1 cellular context compared by ENCODE assay signal in genomic region chr4:184444215-184444952, GRCh38.
A peak's percentile ranks its signal among the peaks of the same experiment; 100 is the strongest.
TF ChIP-seq lines count a peak whose summit lies in the region.

No MANE protein-coding gene starts in this region.

TF ChIP-seq in H1, 55 proteins besides CTCF, POLR2A, EP300 and RAD21:
- TF ChIP-seq EGR1 (IDR thresholded peaks at IDR 0.05; ENCODE audit: borderline replicate concordance, low read depth, low read length) (no peak), ZNF274 (IDR thresholded peaks at IDR 0.05; ENCODE audit: borderline replicate concordance, extremely low read depth, low read length) (no peak), KDM1A (IDR thresholded peaks at IDR 0.05; ENCODE audit: borderline replicate concordance, low read length) (peak; percentile 44; the same call in 1 of the 2 replicates)
TF ChIP-seq in H1: peak in this region for 1.
